ENCODE assay signal across 1 cellular context in the genomic region with DNA sequence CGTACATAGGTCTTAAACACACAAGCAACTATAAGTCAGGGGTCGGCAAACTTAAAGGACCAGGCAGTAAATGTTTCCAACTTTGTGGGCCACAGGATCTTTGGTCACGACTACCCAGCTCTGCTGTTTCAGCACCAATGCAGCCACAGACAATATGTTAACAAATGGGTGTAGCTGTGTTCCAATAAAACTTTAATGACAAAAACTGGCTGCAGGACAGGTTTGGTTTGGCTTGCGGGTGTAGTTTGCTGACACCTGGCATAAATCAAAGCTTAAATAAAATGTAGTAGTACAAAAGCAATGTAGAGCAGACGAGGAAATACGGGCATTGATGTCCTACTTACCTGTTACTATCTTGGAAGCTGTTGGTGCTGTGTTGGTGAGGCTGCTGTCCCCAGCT.
TF ChIP-seq lines count a peak whose summit lies in the region.

No MANE protein-coding gene starts in this region.

TF ChIP-seq in K562, 482 proteins besides CTCF, POLR2A, EP300 and RAD21:
- TF ChIP-seq, protein P1, sequence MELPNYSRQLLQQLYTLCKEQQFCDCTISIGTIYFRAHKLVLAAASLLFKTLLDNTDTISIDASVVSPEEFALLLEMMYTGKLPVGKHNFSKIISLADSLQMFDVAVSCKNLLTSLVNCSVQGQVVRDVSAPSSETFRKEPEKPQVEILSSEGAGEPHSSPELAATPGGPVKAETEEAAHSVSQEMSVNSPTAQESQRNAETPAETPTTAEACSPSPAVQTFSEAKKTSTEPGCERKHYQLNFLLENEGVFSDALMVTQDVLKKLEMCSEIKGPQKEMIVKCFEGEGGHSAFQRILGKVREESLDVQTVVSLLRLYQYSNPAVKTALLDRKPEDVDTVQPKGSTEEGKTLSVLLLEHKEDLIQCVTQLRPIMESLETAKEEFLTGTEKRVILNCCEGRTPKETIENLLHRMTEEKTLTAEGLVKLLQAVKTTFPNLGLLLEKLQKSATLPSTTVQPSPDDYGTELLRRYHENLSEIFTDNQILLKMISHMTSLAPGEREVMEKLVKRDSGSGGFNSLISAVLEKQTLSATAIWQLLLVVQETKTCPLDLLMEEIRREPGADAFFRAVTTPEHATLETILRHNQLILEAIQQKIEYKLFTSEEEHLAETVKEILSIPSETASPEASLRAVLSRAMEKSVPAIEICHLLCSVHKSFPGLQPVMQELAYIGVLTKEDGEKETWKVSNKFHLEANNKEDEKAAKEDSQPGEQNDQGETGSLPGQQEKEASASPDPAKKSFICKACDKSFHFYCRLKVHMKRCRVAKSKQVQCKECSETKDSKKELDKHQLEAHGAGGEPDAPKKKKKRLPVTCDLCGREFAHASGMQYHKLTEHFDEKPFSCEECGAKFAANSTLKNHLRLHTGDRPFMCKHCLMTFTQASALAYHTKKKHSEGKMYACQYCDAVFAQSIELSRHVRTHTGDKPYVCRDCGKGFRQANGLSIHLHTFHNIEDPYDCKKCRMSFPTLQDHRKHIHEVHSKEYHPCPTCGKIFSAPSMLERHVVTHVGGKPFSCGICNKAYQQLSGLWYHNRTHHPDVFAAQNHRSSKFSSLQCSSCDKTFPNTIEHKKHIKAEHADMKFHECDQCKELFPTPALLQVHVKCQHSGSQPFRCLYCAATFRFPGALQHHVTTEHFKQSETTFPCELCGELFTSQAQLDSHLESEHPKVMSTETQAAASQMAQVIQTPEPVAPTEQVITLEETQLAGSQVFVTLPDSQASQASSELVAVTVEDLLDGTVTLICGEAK (IDR thresholded peaks at IDR 0.05): peak; percentile 86
- TF ChIP-seq, protein P1 (CRISPR knock-in tag; IDR thresholded peaks at IDR 0.05): peak; percentile 77
- TF ChIP-seq NFRKB (IDR thresholded peaks at IDR 0.05; ENCODE audit: low read depth) (no peak), CBX1 (IDR thresholded peaks at IDR 0.05; ENCODE audit: low read depth) (no peak)
TF ChIP-seq in K562: peak in this region for 1.
